8 cellular contexts compared by ENCODE assay signal in the genomic region with DNA sequence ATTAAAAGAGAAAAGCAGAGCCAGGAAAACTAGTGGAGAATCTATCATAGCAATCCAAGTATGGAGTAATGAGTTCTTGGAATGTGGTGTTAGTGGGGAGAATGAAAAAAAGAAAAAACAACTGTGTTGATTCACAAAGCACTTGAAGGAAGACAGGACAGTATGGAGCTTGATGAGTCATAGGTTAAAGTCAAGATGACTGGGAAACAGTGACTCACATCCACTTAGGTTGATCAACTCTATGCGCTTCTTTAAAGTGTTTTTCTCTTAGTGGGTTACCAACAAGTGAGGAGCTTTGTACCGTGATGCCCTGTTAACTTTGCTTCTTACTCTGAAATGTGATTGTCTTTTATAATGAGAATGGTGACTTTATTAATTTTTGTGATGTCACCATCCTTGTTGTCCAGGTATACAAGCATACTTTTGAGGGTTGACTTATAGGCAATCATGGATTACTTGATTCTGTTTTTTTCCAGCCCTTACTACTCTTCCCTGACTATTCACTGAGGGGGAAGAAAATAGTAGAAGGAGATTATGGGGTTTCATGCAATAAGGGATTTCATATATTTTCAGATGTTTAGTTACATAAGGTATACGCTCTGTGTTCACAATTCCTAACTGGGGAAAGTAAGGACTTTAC. TPM values are rescaled to one million over a fixed set of nuclear protein-coding genes. Genes with fewer than 3 reads are reported as not detected.
DNase-seq lines count a peak whose midpoint lies in the region; ATAC-seq, FAIRE-seq and TF ChIP-seq lines count a peak whose summit lies in the region.

No MANE protein-coding gene starts in this region.

- H3K27ac Mint-ChIP-seq in neural progenitor cell = no peak overlapping the region

- no peaks in the 10 kb centered on the region for H3K36me3 Mint-ChIP-seq in neural progenitor cell

- H3K36me3 ChIP-seq in sigmoid colon = no peaks in the 10 kb centered on the region
- H3K36me3 ChIP-seq in neural progenitor cell = no peaks in the 10 kb centered on the region

- H2AFZ ChIP-seq in neural progenitor cell (replicated peaks) = no peak overlapping the region

- peak; percentile 84 for ATAC-seq in GM19463 (IDR thresholded peaks at IDR 0.05; ENCODE audit: unreplicated experiment)
- no peak for ATAC-seq in GM18517 (IDR thresholded peaks at IDR 0.05; ENCODE audit: unreplicated experiment)

- H3K4me1 Mint-ChIP-seq in neural progenitor cell = no peaks in the 10 kb centered on the region

- no peak overlapping the region for H3K9ac ChIP-seq in neural progenitor cell

- H3K4me1 ChIP-seq in sigmoid colon (peaks cover 0 to 7% (median 3%) of the 10 kb centered on the region in 4 donors), neural progenitor cell (no peaks in the 10 kb centered on the region)

- no peak for TF ChIP-seq CTCF in AG10803 (conservative IDR thresholded peaks at IDR 0.05; ENCODE audit: low read length)
- no peak for TF ChIP-seq CTCF in NB4 (IDR thresholded peaks at IDR 0.05; ENCODE audit: low read depth, low read length)
- TF ChIP-seq CTCF in sigmoid colon (IDR thresholded peaks at IDR 0.05) = no peak
- no peak for TF ChIP-seq CTCF in neural progenitor cell (IDR thresholded peaks at IDR 0.05)

- intact Hi-C loops in sigmoid colon (cut with DNase I) = no loop called here

- H3K27ac ChIP-seq in sigmoid colon (peak overlapping the region in 3 of 4 donors; percentile 5 to 45 (median 25)), neural progenitor cell (no peak overlapping the region)

- no peak for TF ChIP-seq POLR2A in NB4 (IDR thresholded peaks at IDR 0.05; ENCODE audit: extremely low read depth, insufficient read length)
- no peak for TF ChIP-seq POLR2A in sigmoid colon (IDR thresholded peaks at IDR 0.05)
- no peak for TF ChIP-seq POLR2A in GM12892 (IDR thresholded peaks at IDR 0.05; ENCODE audit: low read depth, low read length)

- no peaks in the 10 kb centered on the region for H3K79me2 ChIP-seq in neural progenitor cell (ENCODE audit: low read depth)

- whole genome bisulfite sequencing in sigmoid colon, 2 donors = 69 to 75% methylated on average over 3 of the region's 3 CpGs

- no peak overlapping the region for H3K4me3 ChIP-seq in AG10803 (ENCODE audit: low read length)
- H3K4me3 ChIP-seq in NB4 (ENCODE audit: low read depth, low read length) = no peak overlapping the region
- no peak overlapping the region for H3K4me3 ChIP-seq in sigmoid colon
- H3K4me3 ChIP-seq in neural progenitor cell = no peak overlapping the region

- no peaks in the 10 kb centered on the region for H4K20me1 ChIP-seq in neural progenitor cell (ENCODE audit: low read depth)

- DNase-seq in AG10803 (ENCODE audit: low read depth) = peak; percentile 98
- DNase-seq in NB4 (ENCODE audit: low read depth) = peak; percentile 52
- peak; percentile 2 for DNase-seq in central memory CD4-positive, alpha-beta T cell
- DNase-seq in sigmoid colon = no peak
- no peak for DNase-seq in GM12892 (ENCODE audit: insufficient read length)
- no peak for DNase-seq in neural progenitor cell (ENCODE audit: low spot score)

- no peak overlapping the region for H3K4me2 ChIP-seq in neural progenitor cell

- no peak for FAIRE-seq in GM12892 (lab: Jason Lieb, UNC)

- no peak for TF ChIP-seq EP300 in sigmoid colon (IDR thresholded peaks at IDR 0.05)

- H3K9me3 ChIP-seq in sigmoid colon (no peaks in the 10 kb centered on the region), neural progenitor cell (ENCODE audit: low read depth) (no peaks in the 10 kb centered on the region)

- no peak overlapping the region for H3K4me3 Mint-ChIP-seq in neural progenitor cell

- peaks cover 2% of the 10 kb centered on the region for H3K27me3 Mint-ChIP-seq in neural progenitor cell (ENCODE audit: insufficient read depth, low read depth)

- H3F3A ChIP-seq in neural progenitor cell (ENCODE audit: low read depth) = no peaks in the 10 kb centered on the region

- H3K27me3 ChIP-seq in sigmoid colon = no peaks in the 10 kb centered on the region
- H3K27me3 ChIP-seq in neural progenitor cell = no peaks in the 10 kb centered on the region

- peaks cover 2% of the 10 kb centered on the region for H3K9me3 Mint-ChIP-seq in neural progenitor cell

RNA-seq across cellular contexts. Expression of gene MDFIC, which starts 32.1 kb away (rescaled TPM):
- total RNA-seq in sigmoid colon (10 to 100 TPM; 33.0 to 58.1 (median 51.1) TPM), neural progenitor cell (ENCODE audit: low replicate concordance) (5.1 and 7.1 TPM in 2 replicates)
- polyA plus RNA-seq in sigmoid colon = 1 to 10 TPM; 4.4 to 8.3 (median 6.6) TPM
- polyA plus RNA-seq in GM12892 (2012; ENCODE audit: missing spikeins) = 76.6 TPM

Comparison
In these comparisons a context has a peak if more than half of its experiments do, and no peak if none do; other contexts are left out.
1. DNase-seq: peak in AG10803 (single experiment), NB4 (single experiment) and central memory CD4-positive, alpha-beta T cell (single experiment); none in sigmoid colon (single experiment), GM12892 (single experiment) and neural progenitor cell (single experiment).